In the genomic region with DNA sequence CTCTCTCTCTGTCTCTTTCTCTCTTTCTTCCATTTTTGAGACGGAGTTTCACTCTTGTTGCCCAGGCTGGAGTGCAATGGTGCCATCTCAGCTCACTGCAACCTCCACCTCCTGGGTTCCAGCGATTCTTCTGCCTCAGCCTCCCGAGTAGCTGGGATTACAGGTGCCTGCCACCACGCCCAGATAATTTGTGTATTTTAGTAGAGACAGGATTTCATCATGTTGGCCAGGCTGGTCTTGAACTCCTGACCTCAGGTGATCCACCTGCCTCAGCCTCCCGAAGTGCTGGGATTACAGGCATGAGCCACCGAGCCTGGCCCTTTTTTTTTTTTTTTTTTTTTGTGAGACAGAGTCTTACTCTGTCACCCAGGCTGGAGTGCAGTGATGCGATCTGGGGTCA, we compare ENCODE assay signal across 1 cellular context.
TF ChIP-seq lines count a peak whose summit lies in the region.
"Not testable (repeated sequence)": the region's sequence is repeated elsewhere in the genome, so short reads cannot be mapped to it uniquely, and the experiment has no call there.

No MANE protein-coding gene starts in this region.

TF ChIP-seq in HepG2, 621 proteins besides CTCF, POLR2A, EP300 and RAD21:
- TF ChIP-seq ZNF460 (CRISPR knock-in tag; IDR thresholded peaks at IDR 0.05; ENCODE audit: borderline replicate concordance) (peak; percentile 81), NR2F6 (CRISPR knock-in tag; IDR thresholded peaks at IDR 0.05) (peak; percentile 44; the same call in 1 of the 2 replicates), RARA (CRISPR knock-in tag; IDR thresholded peaks at IDR 0.05) (peak; percentile 46; the same call in 1 of the 2 replicates), CEBPG (CRISPR knock-in tag; IDR thresholded peaks at IDR 0.05) (peak; percentile 59), IRX3 (CRISPR knock-in tag; IDR thresholded peaks at IDR 0.05; ENCODE audit: borderline replicate concordance, low read depth) (0 out of 2 replicates have a peak, but pooled peaks have one; percentile 43), KDM1A (CRISPR knock-in tag; IDR thresholded peaks at IDR 0.05) (peak; percentile 28; the same call in 1 of the 2 replicates), TARDBP (CRISPR knock-in tag; IDR thresholded peaks at IDR 0.05) (peak; percentile 21; the same call in 1 of the 2 replicates)
- not testable (repeated sequence) for TF ChIP-seq NR2F6 (IDR thresholded peaks at IDR 0.05)
